ENCODE assay signal across 8 cellular contexts in genomic region chr6:133568970-133569889, GRCh38.
A peak's percentile ranks its signal among the peaks of the same experiment; 100 is the strongest.
DNase-seq lines count a peak whose midpoint lies in the region; ATAC-seq, FAIRE-seq and TF ChIP-seq lines count a peak whose summit lies in the region.

No MANE protein-coding gene starts in this region.

- TF ChIP-seq CTCF in D721Med (IDR thresholded peaks at IDR 0.05; ENCODE audit: insufficient read depth, missing control alignments) (peak; percentile 65), Panc1 (IDR thresholded peaks at IDR 0.05) (peak; percentile 90), cardiac fibroblast (IDR thresholded peaks at IDR 0.05; ENCODE audit: low read depth, low read length) (peak; percentile 99)

- no peaks in the 10 kb centered on the region for H3K9me3 ChIP-seq in Panc1 (ENCODE audit: control insufficient read depth, insufficient read depth, low read depth, low read length)

- no peaks in the 10 kb centered on the region; the same call in 1 of the 2 replicates for H3K4me1 ChIP-seq in Panc1 (ENCODE audit: control insufficient read depth, insufficient read depth, low read length)

- no peak overlapping the region for H3K27ac ChIP-seq in Panc1 (ENCODE audit: low read length)

- peak; percentile 60 for ATAC-seq in GM19372 (IDR thresholded peaks at IDR 0.05; ENCODE audit: low read depth, unreplicated experiment)
- ATAC-seq in Panc1, result peak; percentile 91

- 0 out of 2 replicates have a peak, but pooled peaks cover 2% of the 10 kb centered on the region for H3K27me3 ChIP-seq in Panc1 (ENCODE audit: control insufficient read depth, insufficient read depth, low read length)

- BruUV-seq in Panc1 (replicated peaks; lab: Mats Ljungman, UMichigan), result no TSS peak

- FAIRE-seq in D721Med (lab: Jason Lieb, UNC) (no peak), HTR-8/SVneo (lab: Jason Lieb, UNC) (peak; percentile 83)

- DNase-seq in D721Med (ENCODE audit: insufficient read length, low spot score), result no peak
- DNase-seq in HTR-8/SVneo (ENCODE audit: insufficient read length, low spot score), result peak; percentile 86
- peak; percentile 73 for DNase-seq in Panc1 (ENCODE audit: low read depth, low spot score)
- peak; percentile 81 to 95 for DNase-seq in cardiac fibroblast (ENCODE audit: low read depth in 2 of 2)
- DNase-seq in islet precursor cell, result peak; percentile 84
- peak; percentile 10 for DNase-seq in stimulated activated CD4-positive, alpha-beta T cell treated with anti-CD3 and anti-CD28 coated beads, Interleukin-4, amount 100 ng/mL, for 24 hours
- DNase-seq in mucosa of gallbladder (ENCODE audit: low spot score), result no peak

- H3K36me3 ChIP-seq in Panc1 (ENCODE audit: control insufficient read depth, insufficient read depth, low read length), result no peaks in the 10 kb centered on the region

- peak overlapping the region; percentile 27 to 57 for H3K4me3 ChIP-seq in Panc1 (ENCODE audit: low read depth in 2 of 2, low read length in 2 of 2)
- H3K4me3 ChIP-seq in cardiac fibroblast (replicated peaks in 1 of 2; ENCODE audit: low read depth in 2 of 2, low read length in 2 of 2), result peak overlapping the region; percentile 29 to 45

- CTCF ChIA-PET in Panc1 (lab: Charles Lee), result interaction anchor here (0.5 to 1.5 kb wide), 5 partner anchors 48 to 352 kb away, joined by 3 to 13 read pairs (median 5); no protein-coding TSS in a partner anchor

- in situ Hi-C loops in Panc1 (cut with HindIII; ENCODE audit: low pct_unique_long_range_greater_than_20kb, low sequenced_read_pairs), result no loop called here

- intact Hi-C loops in Panc1 (cut with micrococcal nuclease; ENCODE audit: unreplicated experiment), result loop anchor here (1.0 to 5.0 kb wide), 3 partner anchors 268 to 528 kb away; no protein-coding TSS in a partner anchor

- POLR2A ChIA-PET in Panc1 (lab: Charles Lee), result interaction anchor here (0.6 kb wide), 1 partner anchor 192 kb away, joined by 3 read pairs; no protein-coding TSS in a partner anchor

Comparison
In these comparisons a context has a peak if more than half of its experiments do, and no peak if none do; other contexts are left out.
1. DNase-seq: peak in HTR-8/SVneo (single experiment), Panc1 (single experiment), cardiac fibroblast (2 of 2), islet precursor cell (single experiment) and stimulated activated CD4-positive, alpha-beta T cell treated with anti-CD3 and anti-CD28 coated beads, Interleukin-4, amount 100 ng/mL, for 24 hours (single experiment); none in D721Med (single experiment) and mucosa of gallbladder (single experiment).
2. Peak in every context shown above with its lines, with median percentiles within 50 percentile points of each other: CTCF ChIP-seq.